17 cellular contexts compared by ENCODE assay signal in the genomic region with DNA sequence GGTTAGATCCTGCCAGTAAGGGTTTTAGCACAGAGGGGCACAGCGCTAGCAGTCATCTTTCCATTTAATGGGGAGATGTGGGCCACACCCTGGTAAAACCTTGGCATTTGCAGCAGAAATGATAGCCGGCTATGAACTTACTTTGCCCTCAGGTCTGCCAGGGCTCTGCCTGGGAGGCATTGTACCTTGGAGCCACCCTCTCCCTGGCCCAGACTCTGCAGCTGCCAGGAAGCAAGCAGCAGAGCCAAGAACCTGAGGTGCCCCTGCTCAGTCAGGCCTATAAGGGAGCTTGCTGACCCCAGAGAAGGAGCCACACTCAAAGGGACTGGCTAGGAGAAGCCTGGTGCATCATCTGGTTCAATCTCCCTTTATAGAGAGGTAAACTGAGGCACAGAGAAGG. TPM values are rescaled to one million over a fixed set of nuclear protein-coding genes. Genes with fewer than 3 reads are reported as not detected.
A peak's percentile ranks its signal among the peaks of the same experiment; 100 is the strongest.
DNase-seq lines count a peak whose midpoint lies in the region; ATAC-seq, FAIRE-seq and TF ChIP-seq lines count a peak whose summit lies in the region.
"Had no signal": no experiment of that assay in that cellular context is flagged by ENCODE, and none has a peak within 500 bp of the region (broad histone marks: within the 10 kb centered on the region; RNA-seq: fewer than 3 reads in every experiment).

No MANE protein-coding gene starts in this region.

- H3K4me3 ChIP-seq in liver (ENCODE audit: low read depth in 1 of 3, low read length in 3 of 3) (no peak overlapping the region), HepG2 (replicated peaks in 1 of 3; ENCODE audit: insufficient read depth in 1 of 3, low read depth in 2 of 3, low read length in 3 of 3) (no peak overlapping the region), cardiac muscle cell (no peak overlapping the region), stomach (no peak overlapping the region)
- H3K4me3 ChIP-seq: GM23248 had no signal

- no peak overlapping the region for H2AFZ ChIP-seq in HepG2 (ENCODE audit: low read length)
- H2AFZ ChIP-seq: GM23248 had no signal

- H3K27ac ChIP-seq in liver (ENCODE audit: low read depth in 1 of 2, low read length in 2 of 2) (no peak overlapping the region), HepG2 (ENCODE audit: extremely low read length, insufficient read depth, low read length) (no peak overlapping the region), cardiac muscle cell (peak overlapping the region; percentile 79), stomach (no peak overlapping the region)
- H3K27ac ChIP-seq: GM23248 had no signal

- no peak overlapping the region for H3K9ac ChIP-seq in liver (ENCODE audit: low read depth in 1 of 2, low read length in 2 of 2)
- H3K9ac ChIP-seq in HepG2 (ENCODE audit: insufficient read depth, low read depth, low read length) = no peak overlapping the region
- H3K9ac ChIP-seq: GM23248 had no signal

- H3K4me1 ChIP-seq in liver (ENCODE audit: control insufficient read depth in 4 of 4, insufficient read depth in 4 of 4, low read length in 3 of 4) (peaks cover 4 to 31% (median 23%) of the 10 kb centered on the region in 4 donors), HepG2 (ENCODE audit: insufficient read depth, low read length) (peaks cover 13% of the 10 kb centered on the region), cardiac muscle cell (ENCODE audit: low read depth) (peaks cover 37% of the 10 kb centered on the region), stomach (peaks cover 0 to 14% (median 0%) of the 10 kb centered on the region in 4 donors)

- no peaks in the 10 kb centered on the region for H3K27me3 ChIP-seq in liver (ENCODE audit: control insufficient read depth in 4 of 4, insufficient read depth in 4 of 4, low read length in 3 of 4)
- peaks cover 10 to 88% of the 10 kb centered on the region in 2 experiments for H3K27me3 ChIP-seq in HepG2 (ENCODE audit: control insufficient read depth in 1 of 2, insufficient read depth in 2 of 2, low read length in 2 of 2)
- no peaks in the 10 kb centered on the region for H3K27me3 ChIP-seq in cardiac muscle cell
- no peaks in the 10 kb centered on the region for H3K27me3 ChIP-seq in stomach
- H3K27me3 ChIP-seq: BE2C had no signal

- no peak overlapping the region for H3K4me2 ChIP-seq in HepG2 (ENCODE audit: low read depth, low read length)

- WGBS in liver = 69% methylated on average over 2 of the region's 2 CpGs
- WGBS in HepG2 (ENCODE audit: low lambda C conversion rate) = 75% methylated on average over 2 of the region's 2 CpGs
- 65 to 83% (median 66%) methylated on average over 2 of the region's 2 CpGs for WGBS in stomach, 5 donors

- no peak for TF ChIP-seq EP300 in HepG2 (IDR thresholded peaks at IDR 0.05; ENCODE audit: low read depth in 2 of 2, low read length in 2 of 2)
- no peak for TF ChIP-seq EP300 in HepG2 (CRISPR knock-in tag; IDR thresholded peaks at IDR 0.05; ENCODE audit: borderline replicate concordance)
- TF ChIP-seq EP300 in stomach (IDR thresholded peaks at IDR 0.05) = no peak

- TF ChIP-seq CTCF in liver (IDR thresholded peaks at IDR 0.05; ENCODE audit: low read depth, low read length, missing input control) = no peak
- no peak for TF ChIP-seq CTCF in HepG2 (CRISPR knock-in tag; IDR thresholded peaks at IDR 0.05)
- TF ChIP-seq CTCF in cardiac muscle cell (IDR thresholded peaks at IDR 0.05; ENCODE audit: low read depth, low read length) = no peak
- no peak for TF ChIP-seq CTCF in stomach (IDR thresholded peaks at IDR 0.05)

- H4K20me1 ChIP-seq in HepG2 (ENCODE audit: insufficient read depth, low read length) = no peaks in the 10 kb centered on the region

- intact Hi-C loops in HepG2 (cut with micrococcal nuclease; ENCODE audit: unreplicated experiment) = no loop called here
- intact Hi-C loops in stomach (cut with DNase I; ENCODE audit: low total_unique reads) = no loop called here

- DNase-seq in HepG2 (ENCODE audit: low spot score) (no peak), cardiac muscle cell (ENCODE audit: low read depth in 1 of 2, low spot score in 1 of 2) (no peak), left lobe of liver (ENCODE audit: low spot score) (peak; percentile 66), stomach (no peak), hepatic stellate cell (ENCODE audit: low spot score) (no peak)
- DNase-seq in activated naive CD4-positive, alpha-beta T cell treated with anti-CD3 and anti-CD28 coated beads, Interleukin-2, amount 50 U/mL, for 16 hours = no peak
- DNase-seq: BE2C; CD8-positive, alpha-beta memory T cell; DMS53; GF-D8; GM23248 had no signal

- TF ChIP-seq RAD21 in liver (IDR thresholded peaks at IDR 0.05) (no peak), HepG2 (CRISPR knock-in tag; IDR thresholded peaks at IDR 0.05) (no peak)

- no peak for FAIRE-seq in HepG2 (lab: Jason Lieb, UNC)
- FAIRE-seq: A204.1, GM19239, H54, HTR-8/SVneo had no signal

- POLR2A ChIA-PET in HepG2 (lab: Yijun Ruan, JAX) = no interaction called here

- H3K36me3 ChIP-seq in liver (ENCODE audit: control insufficient read depth in 4 of 4, insufficient read depth in 3 of 4, low read depth in 1 of 4, low read length in 3 of 4) = no peaks in the 10 kb centered on the region
- H3K36me3 ChIP-seq in HepG2 (replicated peaks in 1 of 2; ENCODE audit: control insufficient read depth in 1 of 2, insufficient read depth in 2 of 2, low read length in 2 of 2) = no peaks in the 10 kb centered on the region
- no peaks in the 10 kb centered on the region for H3K36me3 ChIP-seq in cardiac muscle cell
- H3K36me3 ChIP-seq in stomach = no peaks in the 10 kb centered on the region
- H3K36me3 ChIP-seq: BE2C had no signal

- CTCF ChIA-PET in HepG2 (lab: Yijun Ruan, JAX; ENCODE audit: low intra/inter-chr PET ratio, low total read pairs) = no interaction called here

- BruUV-seq in HepG2 (replicated peaks; lab: Mats Ljungman, UMichigan) = no TSS peak

- no peaks in the 10 kb centered on the region for H3K79me2 ChIP-seq in HepG2 (ENCODE audit: insufficient read depth, low read length)

- no peaks in the 10 kb centered on the region for H3K9me3 ChIP-seq in liver (ENCODE audit: control insufficient read depth in 4 of 4, low read length in 3 of 4)
- H3K9me3 ChIP-seq in HepG2 (ENCODE audit: low read length) = no peaks in the 10 kb centered on the region
- H3K9me3 ChIP-seq in cardiac muscle cell (ENCODE audit: low read depth) = no peaks in the 10 kb centered on the region
- H3K9me3 ChIP-seq in stomach = no peaks in the 10 kb centered on the region
- H3K9me3 ChIP-seq: BE2C had no signal

- ATAC-seq in HepG2 (no peak), left lobe of liver (peak; percentile 60)
- ATAC-seq: HCT116 had no signal

- TF ChIP-seq POLR2A in HepG2 (IDR thresholded peaks at IDR 0.05; ENCODE audit: insufficient read depth in 1 of 2, low read depth in 2 of 2, low read length in 2 of 2) (no peak), stomach (IDR thresholded peaks at IDR 0.05) (no peak)

- in situ Hi-C loops in HepG2 (cut with HindIII; ENCODE audit: extremely low pct_ligation_motif_present, low pct_unique_long_range_greater_than_20kb) = no loop called here

RNA-seq across cellular contexts. Expression of a gene that starts 23.7 kb away (rescaled TPM):
- total RNA-seq in liver = 10 to 100 TPM; 15.5 to 21.3 TPM
- 1 to 10 TPM; 4.3 to 7.9 TPM for polyA plus RNA-seq in liver
- 9.8 and 10.0 TPM in 2 replicates for total RNA-seq in HepG2 (2016; rRNA removed; fragmentation: Illumina TruSeq; extraction: Trizol)
- total RNA-seq in HepG2 (2016; cell fraction: cytosol; rRNA removed; fragmentation: Illumina TruSeq; extraction: Trizol; ENCODE audit: low read depth) = 38.8 and 40.7 TPM in 2 replicates
- 6.6 and 12.3 TPM in 2 replicates for total RNA-seq in HepG2 (2016; cell fraction: insoluble cytoplasmic fraction; rRNA removed; fragmentation: Illumina TruSeq; extraction: Trizol)
- total RNA-seq in HepG2 (2016; cell fraction: membrane; rRNA removed; fragmentation: Illumina TruSeq; extraction: Trizol) = 20.1 and 21.2 TPM in 2 replicates
- total RNA-seq in HepG2 (2016; cell fraction: nucleus; rRNA removed; fragmentation: Illumina TruSeq; extraction: Trizol) = 11.6 and 13.5 TPM in 2 replicates
- polyA plus RNA-seq in HepG2 (2011; rRNA removed) = 17.1 and 23.9 TPM in 2 replicates
- polyA plus RNA-seq in HepG2 (2011; cell fraction: cytosol; rRNA removed) = 9.0 and 10.2 TPM in 2 replicates
- 40.3 and 44.7 TPM in 2 replicates for polyA plus RNA-seq in HepG2 (2011; cell fraction: nucleus; rRNA removed)
- polyA plus RNA-seq in HepG2 (2012) = 12.4 and 17.6 TPM in 2 replicates
- polyA plus RNA-seq in HepG2 (2016; cell fraction: cytosol; fragmentation: Illumina TruSeq; extraction: Trizol; ENCODE audit: low read depth) = 2.7 and 2.8 TPM in 2 replicates
- polyA plus RNA-seq in HepG2 (2016; cell fraction: insoluble cytoplasmic fraction; fragmentation: Illumina TruSeq; extraction: Trizol; ENCODE audit: low read depth) = 11.3 and 15.3 TPM in 2 replicates
- 9.9 and 10.4 TPM in 2 replicates for polyA plus RNA-seq in HepG2 (2016; cell fraction: membrane; fragmentation: Illumina TruSeq; extraction: Trizol; ENCODE audit: low read depth)
- polyA plus RNA-seq in HepG2 (2016; cell fraction: nucleus; fragmentation: Illumina TruSeq; extraction: Trizol; ENCODE audit: insufficient read depth, low read depth) = 39.1 and 44.1 TPM in 2 replicates
- 32.1 and 43.1 TPM in 2 replicates for polyA minus RNA-seq in HepG2 (2011; rRNA and poly(A)+ RNA removed; ENCODE audit: low replicate concordance)
- 13.8 and 18.0 TPM in 2 replicates for polyA minus RNA-seq in HepG2 (2011; cell fraction: cytosol; rRNA and poly(A)+ RNA removed)
- polyA minus RNA-seq in HepG2 (2011; cell fraction: nucleus; rRNA and poly(A)+ RNA removed) = 23.6 and 28.2 TPM in 2 replicates
- total RNA-seq in cardiac muscle cell = 45.6 and 46.1 TPM in 2 replicates
- polyA plus RNA-seq in cardiac muscle cell = 11.6 and 17.9 TPM in 2 replicates
- total RNA-seq in left lobe of liver = 15.2 TPM
- 100 to 1,000 TPM in 1 of 5 donors, 10 to 100 TPM in 4; 23.2 to 206 (median 48.5) TPM for total RNA-seq in stomach
- polyA plus RNA-seq in stomach = 1 to 10 TPM; 8.3 to 9.8 (median 8.6) TPM

RNA-seq across cellular contexts. Expression of a gene that starts 30.8 kb away (rescaled TPM):
- total RNA-seq in liver (not detected), HepG2 (2016; rRNA removed; fragmentation: Illumina TruSeq; extraction: Trizol) (not detected in 2 replicates), cardiac muscle cell (0.07 and 0.21 TPM in 2 replicates), left lobe of liver (not detected), stomach (10 to 100 TPM in 1 of 5 donors, 1 to 10 TPM in 1, under 1 TPM in 2, not detected in 1; under 0.01 to 21.4 (median 1.4) TPM)
- polyA plus RNA-seq in liver (under 1 TPM in 1 of 2 donors, not detected in 1; 0.39 TPM), HepG2 (2011; rRNA removed) (0.01 TPM in 1 of 2 replicates, not detected in the other), cardiac muscle cell (0.91 and 0.95 TPM in 2 replicates), stomach (under 1 TPM in 2 of 3 donors, not detected in 1; 0.05 to 0.19 TPM)
- not detected in 2 replicates for total RNA-seq in HepG2 (2016; cell fraction: cytosol; rRNA removed; fragmentation: Illumina TruSeq; extraction: Trizol; ENCODE audit: low read depth)
- total RNA-seq in HepG2 (2016; cell fraction: insoluble cytoplasmic fraction; rRNA removed; fragmentation: Illumina TruSeq; extraction: Trizol) = not detected in 2 replicates
- total RNA-seq in HepG2 (2016; cell fraction: membrane; rRNA removed; fragmentation: Illumina TruSeq; extraction: Trizol) = not detected in 2 replicates
- total RNA-seq in HepG2 (2016; cell fraction: nucleus; rRNA removed; fragmentation: Illumina TruSeq; extraction: Trizol) = not detected in 2 replicates
- polyA plus RNA-seq in HepG2 (2011; cell fraction: cytosol; rRNA removed) = 0.03 TPM in 1 of 2 replicates, not detected in the other
- polyA plus RNA-seq in HepG2 (2011; cell fraction: nucleus; rRNA removed) = 0.26 and 0.52 TPM in 2 replicates
- 0.38 TPM in 1 of 2 replicates, not detected in the other for polyA plus RNA-seq in HepG2 (2012)
- not detected in 2 replicates for polyA plus RNA-seq in HepG2 (2016; cell fraction: cytosol; fragmentation: Illumina TruSeq; extraction: Trizol; ENCODE audit: low read depth)
- not detected in 2 replicates for polyA plus RNA-seq in HepG2 (2016; cell fraction: insoluble cytoplasmic fraction; fragmentation: Illumina TruSeq; extraction: Trizol; ENCODE audit: low read depth)
- not detected in 2 replicates for polyA plus RNA-seq in HepG2 (2016; cell fraction: membrane; fragmentation: Illumina TruSeq; extraction: Trizol; ENCODE audit: low read depth)
- polyA plus RNA-seq in HepG2 (2016; cell fraction: nucleus; fragmentation: Illumina TruSeq; extraction: Trizol; ENCODE audit: insufficient read depth, low read depth) = not detected in 2 replicates
- polyA minus RNA-seq in HepG2 (2011; rRNA and poly(A)+ RNA removed; ENCODE audit: low replicate concordance) = not detected in 2 replicates
- polyA minus RNA-seq in HepG2 (2011; cell fraction: cytosol; rRNA and poly(A)+ RNA removed) = not detected in 2 replicates
- not detected in 2 replicates for polyA minus RNA-seq in HepG2 (2011; cell fraction: nucleus; rRNA and poly(A)+ RNA removed)
- total RNA-seq: CD8-positive, alpha-beta memory T cell; GM23248 had no signal
- polyA plus RNA-seq: GM23248 had no signal
